In genomic region chrX:1481636-1482529, GRCh38 we compare ENCODE assay signal across 8 cellular contexts.
DNase-seq lines count a peak whose midpoint lies in the region; ATAC-seq and TF ChIP-seq lines count a peak whose summit lies in the region.

No MANE protein-coding gene starts in this region.

- H3K4me3 ChIP-seq in effector memory CD4-positive, alpha-beta T cell (ENCODE audit: insufficient read depth, low read depth, low read length, poor library complexity, severe bottlenecking), result peak overlapping the region; percentile 22

- TF ChIP-seq CTCF in 22Rv1 (IDR thresholded peaks at IDR 0.05), result no peak

- H3K4me1 ChIP-seq in effector memory CD4-positive, alpha-beta T cell (ENCODE audit: control insufficient read depth, insufficient read depth, low read length, poor library complexity, severe bottlenecking), result peaks cover 31% of the 10 kb centered on the region

- peaks cover 5% of the 10 kb centered on the region for H3K9me3 ChIP-seq in effector memory CD4-positive, alpha-beta T cell (ENCODE audit: control insufficient read depth, low read length)

- ATAC-seq in GM19043 (IDR thresholded peaks at IDR 0.05; ENCODE audit: low read depth, unreplicated experiment) (peak; percentile 40), HG03432 (IDR thresholded peaks at IDR 0.05; ENCODE audit: unreplicated experiment) (peak; percentile 44), HG02870 (IDR thresholded peaks at IDR 0.05; ENCODE audit: unreplicated experiment) (no peak)

- DNase-seq in activated CD4-positive, alpha-beta T cell treated with anti-CD3 and anti-CD28 coated beads for 4 hours, result peak; percentile 74 to 76
- peak; percentile 49 to 68 (median 59) for DNase-seq in effector memory CD4-positive, alpha-beta T cell
- peak; percentile 19 for DNase-seq in middle frontal gyrus (ENCODE audit: extremely low spot score, low spot score)
- peak; percentile 66 to 67 for DNase-seq in stimulated activated CD8-positive, alpha-beta memory T cell treated with anti-CD3 and anti-CD28 coated beads, Interleukin-7, amount 100 ng/mL, for 4 hours (ENCODE audit: low read depth in 2 of 2)

- peaks cover 38% of the 10 kb centered on the region for H3K36me3 ChIP-seq in effector memory CD4-positive, alpha-beta T cell (ENCODE audit: control insufficient read depth, insufficient read depth, low read length)

- H3K27ac ChIP-seq in 22Rv1, result peak overlapping the region; percentile 38
- peak overlapping the region; percentile 75 for H3K27ac ChIP-seq in effector memory CD4-positive, alpha-beta T cell (ENCODE audit: insufficient read depth, low read length, poor library complexity, severe bottlenecking)

- no peaks in the 10 kb centered on the region for H3K27me3 ChIP-seq in effector memory CD4-positive, alpha-beta T cell (replicated peaks; ENCODE audit: control insufficient read depth, insufficient read depth, low read length, poor library complexity, severe bottlenecking)

Comparison
In these comparisons a context has a peak if more than half of its experiments do, and no peak if none do; other contexts are left out.
1. DNase-seq: peak in every context shown above with its lines; median percentile 75 in activated CD4-positive, alpha-beta T cell treated with anti-CD3 and anti-CD28 coated beads for 4 hours; 66 in stimulated activated CD8-positive, alpha-beta memory T cell treated with anti-CD3 and anti-CD28 coated beads, Interleukin-7, amount 100 ng/mL, for 4 hours; 59 in effector memory CD4-positive, alpha-beta T cell; 19 in middle frontal gyrus.